In genomic region chr17:55279788-55280579, GRCh38 we compare ENCODE assay signal across 1 cellular context.
A peak's percentile ranks its signal among the peaks of the same experiment; 100 is the strongest.
TF ChIP-seq lines count a peak whose summit lies in the region.

No MANE protein-coding gene starts in this region.

TF ChIP-seq in HepG2, 621 proteins besides CTCF, POLR2A, EP300 and RAD21 (continued from another document):
- 0 out of 2 replicates have a peak, but pooled peaks have one; percentile 20 for TF ChIP-seq ZNF792 (CRISPR knock-in tag; IDR thresholded peaks at IDR 0.05)
- peak; percentile 67; the same call in 1 of the 2 replicates for TF ChIP-seq SSRP1 (CRISPR knock-in tag; IDR thresholded peaks at IDR 0.05)
- no peak for TF ChIP-seq PHF21A (CRISPR knock-in tag; IDR thresholded peaks at IDR 0.05)
- peak; percentile 29; the same call in 1 of the 2 replicates for TF ChIP-seq GMEB1 (CRISPR knock-in tag; IDR thresholded peaks at IDR 0.05; ENCODE audit: borderline replicate concordance)
- 0 out of 2 replicates have a peak, but pooled peaks have one; percentile 2 for TF ChIP-seq ZFP36L1 (CRISPR knock-in tag; IDR thresholded peaks at IDR 0.05)
- TF ChIP-seq PAF1 (CRISPR knock-in tag; IDR thresholded peaks at IDR 0.05) = peak; percentile 69; the same call in 1 of the 2 replicates
- TF ChIP-seq AFF4 (CRISPR knock-in tag; IDR thresholded peaks at IDR 0.05) = peak; percentile 82; the same call in 1 of the 2 replicates
